ENCODE assay signal across 27 cellular contexts in the genomic region with DNA sequence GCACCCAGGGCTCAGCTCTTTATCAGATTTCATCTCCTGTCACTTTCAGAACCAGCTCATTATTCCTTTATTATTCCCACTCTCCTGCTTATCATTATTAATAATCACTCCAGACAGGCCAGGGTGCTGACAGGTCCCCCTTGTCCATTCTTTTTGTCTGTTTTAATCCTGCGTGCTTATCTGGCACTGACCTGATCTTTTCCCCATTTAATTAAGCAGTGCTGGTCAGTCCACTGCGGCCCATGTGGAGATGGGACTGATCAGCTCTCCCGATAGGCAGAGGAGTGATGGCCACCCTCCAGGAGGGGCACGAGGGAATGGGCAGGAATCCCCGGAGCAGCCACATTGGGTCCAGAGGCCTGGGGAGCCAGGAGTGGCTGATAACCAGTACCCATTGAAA.
"Had no signal": no experiment of that assay in that cellular context is flagged by ENCODE, and none has a peak within 500 bp of the region (broad histone marks: within the 10 kb centered on the region; RNA-seq: fewer than 3 reads in every experiment).

No MANE protein-coding gene starts in this region.

- H3K4me1 ChIP-seq: testis, thyroid gland, tibial nerve, transverse colon had no signal

- H3K27ac ChIP-seq: stomach, suprapubic skin, testis, thoracic aorta, thyroid gland, tibial artery, tibial nerve, transverse colon, upper lobe of left lung, uterus, vagina had no signal

- DNase-seq: stimulated activated CD4-positive, alpha-beta T cell treated with anti-CD3 and anti-CD28 coated beads, Interleukin-2, amount 100 ng/mL, for 48 hours; stimulated activated CD4-positive, alpha-beta T cell treated with anti-CD3 and anti-CD28 coated beads, Interleukin-4, amount 100 ng/mL, for 1 hour; stimulated activated CD4-positive, alpha-beta T cell treated with anti-CD3 and anti-CD28 coated beads, Interleukin-4, amount 100 ng/mL, for 24 hours; stimulated activated CD4-positive, alpha-beta T cell treated with anti-CD3 and anti-CD28 coated beads, Interleukin-4, amount 100 ng/mL, for 4 hours; stimulated activated CD8-positive, alpha-beta memory T cell treated with anti-CD3 and anti-CD28 coated beads, Interleukin-4, amount 100 ng/mL, for 48 hours; stimulated activated naive B cell treated with anti-CD40 and anti-IgM and Interleukin-4, amounts not matched to agents 10 μg/mL and 1 μg/mL and 100 μg/mL, for 72 hours; stimulated activated naive CD4-positive, alpha-beta T cell; stimulated activated naive CD4-positive, alpha-beta T cell treated with Interleukin-2 at 50 U/mL for 16 hours; stimulated activated naive CD8-positive, alpha-beta T cell treated with anti-CD3 and anti-CD28 coated beads, Interleukin-15, amount 100 ng/mL, for 72 hours; stimulated activated naive CD8-positive, alpha-beta T cell treated with anti-CD3 and anti-CD28 coated beads, Interleukin-15, Interleukin-2, amounts not matched to agents 100 U/mL and 50 U/mL, for 24 hours; stomach; substantia nigra; testis; thyroid gland; tibial artery; transverse colon; trophoblast cell; upper lobe of left lung; uterus had no signal

- H3K36me3 ChIP-seq: stomach, suprapubic skin, thoracic aorta, thyroid gland, tibial artery, tibial nerve, transverse colon, upper lobe of left lung, uterus, vagina had no signal

- H3K27me3 ChIP-seq: testis, thyroid gland, transverse colon, upper lobe of left lung, uterus, vagina had no signal

- H3K9me3 Mint-ChIP-seq: stimulated activated effector memory CD8-positive, alpha-beta T cell treated with anti-CD3 and anti-CD28 coated beads, Interleukin-12 subunit alpha, Interleukin-12 subunit beta, amount 100 ng/mL, for 72 hours; stimulated activated memory B cell treated with anti-CD40 and anti-IgM and Interleukin-4, amounts not matched to agents 10 μg/mL and 1 μg/mL and 100 μg/mL, for 72 hours; stimulated activated naive B cell treated with anti-CD40 and anti-IgM and Interleukin-4, amounts not matched to agents 10 μg/mL and 1 μg/mL and 100 μg/mL, for 72 hours; stimulated activated naive CD8-positive, alpha-beta T cell treated with anti-CD3 and anti-CD28 coated beads, Interleukin-15, amount 100 ng/mL, for 72 hours; stimulated activated naive CD8-positive, alpha-beta T cell treated with anti-CD3 and anti-CD28 coated beads, Interleukin-15, Interleukin-2, amounts not matched to agents 100 ng/mL and 50 ng/mL, for 24 hours; type B pancreatic cell had no signal

- H3K9me3 ChIP-seq: stomach, suprapubic skin, testis, thoracic aorta, thyroid gland, tibial artery, tibial nerve, transverse colon, upper lobe of left lung, uterus, vagina had no signal

- H3K36me3 Mint-ChIP-seq: stimulated activated effector memory CD8-positive, alpha-beta T cell treated with anti-CD3 and anti-CD28 coated beads, Interleukin-12 subunit alpha, Interleukin-12 subunit beta, amount 100 ng/mL, for 72 hours; stimulated activated memory B cell treated with anti-CD40 and anti-IgM and Interleukin-4, amounts not matched to agents 10 μg/mL and 1 μg/mL and 100 μg/mL, for 72 hours; stimulated activated naive B cell treated with anti-CD40 and anti-IgM and Interleukin-4, amounts not matched to agents 10 μg/mL and 1 μg/mL and 100 μg/mL, for 72 hours; type B pancreatic cell had no signal

- H3K27ac Mint-ChIP-seq: stimulated activated effector memory CD8-positive, alpha-beta T cell treated with anti-CD3 and anti-CD28 coated beads, Interleukin-12 subunit alpha, Interleukin-12 subunit beta, amount 100 ng/mL, for 72 hours; stimulated activated memory B cell treated with anti-CD40 and anti-IgM and Interleukin-4, amounts not matched to agents 10 μg/mL and 1 μg/mL and 100 μg/mL, for 72 hours; stimulated activated naive B cell treated with anti-CD40 and anti-IgM and Interleukin-4, amounts not matched to agents 10 μg/mL and 1 μg/mL and 100 μg/mL, for 72 hours; stimulated activated naive CD8-positive, alpha-beta T cell treated with anti-CD3 and anti-CD28 coated beads, Interleukin-15, amount 100 ng/mL, for 72 hours; stimulated activated naive CD8-positive, alpha-beta T cell treated with anti-CD3 and anti-CD28 coated beads, Interleukin-15, Interleukin-2, amounts not matched to agents 100 ng/mL and 50 ng/mL, for 24 hours; type B pancreatic cell had no signal

- H3K4me3 Mint-ChIP-seq: stimulated activated effector memory CD8-positive, alpha-beta T cell treated with anti-CD3 and anti-CD28 coated beads, Interleukin-12 subunit alpha, Interleukin-12 subunit beta, amount 100 ng/mL, for 72 hours; stimulated activated memory B cell treated with anti-CD40 and anti-IgM and Interleukin-4, amounts not matched to agents 10 μg/mL and 1 μg/mL and 100 μg/mL, for 72 hours; stimulated activated naive B cell treated with anti-CD40 and anti-IgM and Interleukin-4, amounts not matched to agents 10 μg/mL and 1 μg/mL and 100 μg/mL, for 72 hours; stimulated activated naive CD8-positive, alpha-beta T cell treated with anti-CD3 and anti-CD28 coated beads, Interleukin-15, amount 100 ng/mL, for 72 hours; stimulated activated naive CD8-positive, alpha-beta T cell treated with anti-CD3 and anti-CD28 coated beads, Interleukin-15, Interleukin-2, amounts not matched to agents 100 ng/mL and 50 ng/mL, for 24 hours; type B pancreatic cell had no signal

- H3K4me1 Mint-ChIP-seq: stimulated activated effector memory CD8-positive, alpha-beta T cell treated with anti-CD3 and anti-CD28 coated beads, Interleukin-12 subunit alpha, Interleukin-12 subunit beta, amount 100 ng/mL, for 72 hours; stimulated activated memory B cell treated with anti-CD40 and anti-IgM and Interleukin-4, amounts not matched to agents 10 μg/mL and 1 μg/mL and 100 μg/mL, for 72 hours; stimulated activated naive B cell treated with anti-CD40 and anti-IgM and Interleukin-4, amounts not matched to agents 10 μg/mL and 1 μg/mL and 100 μg/mL, for 72 hours; stimulated activated naive CD8-positive, alpha-beta T cell treated with anti-CD3 and anti-CD28 coated beads, Interleukin-15, amount 100 ng/mL, for 72 hours had no signal

- H3K4me3 ChIP-seq: stomach, suprapubic skin, testis, thoracic aorta, thyroid gland, tibial artery, tibial nerve, transverse colon, upper lobe of left lung, uterus, vagina had no signal

- ATAC-seq: stimulated activated effector memory CD8-positive, alpha-beta T cell treated with anti-CD3 and anti-CD28 coated beads, Interleukin-12 subunit alpha, Interleukin-12 subunit beta, amount 100 ng/mL, for 72 hours; stimulated activated memory B cell treated with anti-CD40 and anti-IgM and Interleukin-4, amounts not matched to agents 10 μg/mL and 1 μg/mL and 100 μg/mL, for 72 hours; stimulated activated naive B cell treated with anti-CD40 and anti-IgM and Interleukin-4, amounts not matched to agents 10 μg/mL and 1 μg/mL and 100 μg/mL, for 72 hours; stimulated activated naive CD8-positive, alpha-beta T cell treated with anti-CD3 and anti-CD28 coated beads, Interleukin-15, amount 100 ng/mL, for 72 hours; stimulated activated naive CD8-positive, alpha-beta T cell treated with anti-CD3 and anti-CD28 coated beads, Interleukin-15, Interleukin-2, amounts not matched to agents 100 U/mL and 50 U/mL, for 24 hours had no signal
